Comparison of ENCODE assay signal across 22 cellular contexts in the genomic region with DNA sequence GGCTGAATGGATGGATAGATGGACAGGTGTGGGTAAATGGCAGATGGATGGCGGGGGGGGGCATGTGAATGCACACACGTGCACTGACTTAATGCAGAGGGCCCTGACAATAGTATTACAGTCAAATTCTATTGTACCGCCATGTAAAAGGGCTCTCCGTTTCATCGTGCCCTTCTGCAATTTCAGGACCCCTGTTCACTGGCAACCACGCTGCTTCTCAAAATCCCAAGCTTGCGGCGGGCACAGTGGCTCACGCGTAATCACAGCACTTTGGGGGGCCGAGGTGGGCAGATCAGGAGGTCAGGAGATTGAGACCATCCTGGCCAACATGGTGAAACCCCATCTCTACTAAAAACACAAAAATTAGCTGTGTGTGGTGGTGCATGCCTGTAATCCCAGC.
"Had no signal": no experiment of that assay in that cellular context is flagged by ENCODE, and none has a peak within 500 bp of the region (broad histone marks: within the 10 kb centered on the region; RNA-seq: fewer than 3 reads in every experiment).

No MANE protein-coding gene starts in this region.

- DNase-seq: cortex of kidney; effector CD8-positive, alpha-beta T cell; effector memory CD8-positive, alpha-beta T cell; endodermal cell; erythroblast; esophagus squamous epithelium; foreskin fibroblast; foreskin melanocyte; gastrocnemius medialis; glutamatergic neuron; head of caudate nucleus; heart right ventricle; hippocampal formation; left cardiac atrium; left lung; left ventricle myocardium superior; lower lobe of right lung; mesenchymal stem cell; mucosa of descending colon; naive B cell; naive thymus-derived CD8-positive, alpha-beta T cell had no signal

- H3K36me3 ChIP-seq: esophagus squamous epithelium, gastrocnemius medialis, heart right ventricle, left lung, lower lobe of right lung had no signal

- H3K4me1 ChIP-seq: left lung, lower lobe of right lung had no signal

- H3K4me3 ChIP-seq: esophagus squamous epithelium, gastrocnemius medialis, heart right ventricle, left lung, lower lobe of right lung, mucosa of descending colon had no signal

- H3K9me3 ChIP-seq: esophagus squamous epithelium, gastrocnemius medialis, heart right ventricle, left lung, lower lobe of right lung, mucosa of descending colon had no signal

- H3K27me3 ChIP-seq: esophagus squamous epithelium, gastrocnemius medialis, heart right ventricle, left lung had no signal

- H3K27ac ChIP-seq: epithelial cell of prostate, esophagus squamous epithelium, gastrocnemius medialis, heart right ventricle, left lung, lower lobe of right lung had no signal
